In the genomic region with DNA sequence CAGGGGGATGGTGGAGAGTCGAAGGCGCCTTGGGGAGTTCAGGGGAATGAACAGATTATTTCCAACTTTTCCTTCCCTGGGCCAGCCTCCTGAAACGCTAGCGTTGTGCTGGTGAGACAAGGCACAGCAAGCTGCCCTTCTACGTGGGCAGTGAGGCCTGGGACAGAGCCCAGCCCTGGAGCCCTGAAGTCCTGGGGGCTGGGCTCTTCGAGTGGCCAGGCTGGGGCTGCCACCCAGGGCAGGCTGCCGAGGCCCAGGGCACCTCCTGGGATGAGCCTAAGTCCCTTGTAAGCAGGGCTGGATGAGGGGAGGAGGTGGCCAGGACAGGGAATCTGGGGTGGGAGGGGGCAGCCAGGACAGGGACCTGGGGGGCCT, we compare ENCODE assay signal across 8 cellular contexts. TPM values are rescaled to one million over a fixed set of nuclear protein-coding genes. Genes with fewer than 3 reads are reported as not detected.
DNase-seq lines count a peak whose midpoint lies in the region; ATAC-seq, FAIRE-seq and TF ChIP-seq lines count a peak whose summit lies in the region.

No MANE protein-coding gene starts in this region.

- ATAC-seq in HepG2 (peak; percentile 2), thoracic aorta (ENCODE audit: insufficient number of reproducible peaks, low FRiP score, low read depth) (no peak)

- H3K4me3 ChIP-seq in HepG2 (replicated peaks in 1 of 3; ENCODE audit: insufficient read depth in 1 of 3, low read depth in 2 of 3, low read length in 3 of 3) (peak overlapping the region; percentile 68 to 90 (median 87)), thoracic aorta (peak overlapping the region; percentile 78)

- H3K27me3 Mint-ChIP-seq in T-helper 1 cell treated with Interleukin-12 subunit alpha and Interleukin-12 subunit beta and Interleukin-4 antibody, amounts not matched to agents 30 μg/mL and 1 μg/mL, for 36 hours (ENCODE audit: low read depth): no peaks in the 10 kb centered on the region

- H3K9me3 Mint-ChIP-seq in T-helper 1 cell treated with Interleukin-12 subunit alpha and Interleukin-12 subunit beta and Interleukin-4 antibody, amounts not matched to agents 30 μg/mL and 1 μg/mL, for 36 hours: no peaks in the 10 kb centered on the region

- H4K20me1 ChIP-seq in HepG2 (ENCODE audit: insufficient read depth, low read length): no peaks in the 10 kb centered on the region

- TF ChIP-seq EP300 in HepG2 (IDR thresholded peaks at IDR 0.05; ENCODE audit: low read depth in 2 of 2, low read length in 2 of 2) (no peak), HepG2 (CRISPR knock-in tag; IDR thresholded peaks at IDR 0.05; ENCODE audit: borderline replicate concordance) (no peak)

- H3K36me3 ChIP-seq in HepG2 (replicated peaks in 1 of 2; ENCODE audit: control insufficient read depth in 1 of 2, insufficient read depth in 2 of 2, low read length in 2 of 2): no peaks in the 10 kb centered on the region
- H3K36me3 ChIP-seq in thoracic aorta: no peaks in the 10 kb centered on the region

- BruUV-seq in HepG2 (replicated peaks; lab: Mats Ljungman, UMichigan): no TSS peak

- in situ Hi-C loops in HepG2 (cut with HindIII; ENCODE audit: extremely low pct_ligation_motif_present, low pct_unique_long_range_greater_than_20kb): no loop called here

- FAIRE-seq in HepG2 (lab: Jason Lieb, UNC): no peak

- CTCF ChIA-PET in HepG2 (lab: Yijun Ruan, JAX; ENCODE audit: low intra/inter-chr PET ratio, low total read pairs): no interaction called here

- H3K27ac Mint-ChIP-seq in T-helper 1 cell treated with Interleukin-12 subunit alpha and Interleukin-12 subunit beta and Interleukin-4 antibody, amounts not matched to agents 30 μg/mL and 1 μg/mL, for 36 hours: peak overlapping the region; percentile 86

- peak overlapping the region; percentile 100 for H3K4me2 ChIP-seq in HepG2 (ENCODE audit: low read depth, low read length)

- TF ChIP-seq POLR2A in HepG2 (IDR thresholded peaks at IDR 0.05; ENCODE audit: insufficient read depth in 1 of 2, low read depth in 2 of 2, low read length in 2 of 2): no peak

- TF ChIP-seq CTCF in HepG2 (CRISPR knock-in tag; IDR thresholded peaks at IDR 0.05): no peak
- TF ChIP-seq CTCF in thoracic aorta (IDR thresholded peaks at IDR 0.05): no peak

- intact Hi-C loops in HepG2 (cut with micrococcal nuclease; ENCODE audit: unreplicated experiment): no loop called here

- peaks cover 5% of the 10 kb centered on the region for H3K79me2 ChIP-seq in HepG2 (ENCODE audit: insufficient read depth, low read length)

- H3K9ac ChIP-seq in HepG2 (ENCODE audit: insufficient read depth, low read depth, low read length): peak overlapping the region; percentile 86

- 0% methylated on average over 2 of the region's 7 CpGs for WGBS in HepG2 (ENCODE audit: low lambda C conversion rate)

- H3K4me1 ChIP-seq in HepG2 (ENCODE audit: insufficient read depth, low read length): peaks cover 50% of the 10 kb centered on the region
- peaks cover 11 to 26% of the 10 kb centered on the region in 2 donors for H3K4me1 ChIP-seq in thoracic aorta (ENCODE audit: control insufficient read depth in 1 of 2, low read depth in 2 of 2)

- H3K4me1 Mint-ChIP-seq in T-helper 1 cell treated with Interleukin-12 subunit alpha and Interleukin-12 subunit beta and Interleukin-4 antibody, amounts not matched to agents 30 μg/mL and 1 μg/mL, for 36 hours (ENCODE audit: low read depth): no peaks in the 10 kb centered on the region

- H3K27ac ChIP-seq in HepG2 (ENCODE audit: extremely low read length, insufficient read depth, low read length): peak overlapping the region; percentile 95
- H3K27ac ChIP-seq in thoracic aorta: peak overlapping the region; percentile 73 to 78

- no peaks in the 10 kb centered on the region for H3K27me3 ChIP-seq in HepG2 (ENCODE audit: control insufficient read depth in 1 of 2, insufficient read depth in 2 of 2, low read length in 2 of 2)
- H3K27me3 ChIP-seq in thoracic aorta (replicated peaks; ENCODE audit: insufficient read depth): no peaks in the 10 kb centered on the region

- no peak for TF ChIP-seq RAD21 in HepG2 (CRISPR knock-in tag; IDR thresholded peaks at IDR 0.05)

- no peak overlapping the region for H2AFZ ChIP-seq in HepG2 (ENCODE audit: low read length)

- POLR2A ChIA-PET in HepG2 (lab: Yijun Ruan, JAX): interaction anchor here (0.6 kb wide), 1 partner anchor 32 kb away, joined by 3 read pairs; no protein-coding TSS in a partner anchor

- H3K36me3 Mint-ChIP-seq in T-helper 1 cell treated with Interleukin-12 subunit alpha and Interleukin-12 subunit beta and Interleukin-4 antibody, amounts not matched to agents 30 μg/mL and 1 μg/mL, for 36 hours (ENCODE audit: low read depth): no peaks in the 10 kb centered on the region

- DNase-seq in T-helper 1 cell (no peak), astrocyte of the hippocampus (ENCODE audit: low read depth, low spot score) (peak; percentile 29), HepG2 (ENCODE audit: low spot score) (no peak), thoracic aorta (ENCODE audit: low spot score) (no peak), NCI-H446 (lab: John Stamatoyannopoulos, UW) (no peak), NCI-H1694 (lab: John Stamatoyannopoulos, UW) (no peak), NCI-H1417 treated with DMSO at 0.1 percent for 48 hours (lab: John Stamatoyannopoulos, UW) (no peak)

- H3K4me3 Mint-ChIP-seq in T-helper 1 cell treated with Interleukin-12 subunit alpha and Interleukin-12 subunit beta and Interleukin-4 antibody, amounts not matched to agents 30 μg/mL and 1 μg/mL, for 36 hours: peak overlapping the region; percentile 86

- H3K9me3 ChIP-seq in HepG2 (ENCODE audit: low read length) (no peaks in the 10 kb centered on the region), thoracic aorta (no peaks in the 10 kb centered on the region)

RNA-seq across cellular contexts. Expression of gene LCN12, which starts 1.4 kb away (rescaled TPM):
- total RNA-seq in HepG2 (2016; rRNA removed; fragmentation: Illumina TruSeq; extraction: Trizol) (1.2 and 3.4 TPM in 2 replicates), thoracic aorta (under 1 TPM in 1 of 2 donors, not detected in 1; 0.27 TPM)
- 0.97 TPM in 1 of 2 replicates, not detected in the other for total RNA-seq in HepG2 (2016; cell fraction: cytosol; rRNA removed; fragmentation: Illumina TruSeq; extraction: Trizol; ENCODE audit: low read depth)
- 0.89 and 3.4 TPM in 2 replicates for total RNA-seq in HepG2 (2016; cell fraction: insoluble cytoplasmic fraction; rRNA removed; fragmentation: Illumina TruSeq; extraction: Trizol)
- 1.1 and 1.4 TPM in 2 replicates for total RNA-seq in HepG2 (2016; cell fraction: membrane; rRNA removed; fragmentation: Illumina TruSeq; extraction: Trizol)
- total RNA-seq in HepG2 (2016; cell fraction: nucleus; rRNA removed; fragmentation: Illumina TruSeq; extraction: Trizol): 4.3 and 4.4 TPM in 2 replicates
- polyA plus RNA-seq in HepG2 (2011; rRNA removed): 6.9 and 7.5 TPM in 2 replicates
- 1.1 and 1.6 TPM in 2 replicates for polyA plus RNA-seq in HepG2 (2011; cell fraction: cytosol; rRNA removed)
- polyA plus RNA-seq in HepG2 (2011; cell fraction: nucleus; rRNA removed): 68.8 and 75.7 TPM in 2 replicates
- polyA plus RNA-seq in HepG2 (2012): 5.5 and 6.7 TPM in 2 replicates
- polyA plus RNA-seq in HepG2 (2016; cell fraction: cytosol; fragmentation: Illumina TruSeq; extraction: Trizol; ENCODE audit: low read depth): 0.62 and 0.70 TPM in 2 replicates
- polyA plus RNA-seq in HepG2 (2016; cell fraction: insoluble cytoplasmic fraction; fragmentation: Illumina TruSeq; extraction: Trizol; ENCODE audit: low read depth): 1.5 and 1.7 TPM in 2 replicates
- 1.4 and 1.7 TPM in 2 replicates for polyA plus RNA-seq in HepG2 (2016; cell fraction: membrane; fragmentation: Illumina TruSeq; extraction: Trizol; ENCODE audit: low read depth)
- 23.3 and 27.4 TPM in 2 replicates for polyA plus RNA-seq in HepG2 (2016; cell fraction: nucleus; fragmentation: Illumina TruSeq; extraction: Trizol; ENCODE audit: insufficient read depth, low read depth)
- polyA minus RNA-seq in HepG2 (2011; rRNA and poly(A)+ RNA removed; ENCODE audit: low replicate concordance): 3.2 and 7.0 TPM in 2 replicates
- polyA minus RNA-seq in HepG2 (2011; cell fraction: cytosol; rRNA and poly(A)+ RNA removed): 1.6 and 3.5 TPM in 2 replicates
- 5.3 and 7.7 TPM in 2 replicates for polyA minus RNA-seq in HepG2 (2011; cell fraction: nucleus; rRNA and poly(A)+ RNA removed)

RNA-seq across cellular contexts. Expression of gene C8G, which starts 5.6 kb away (rescaled TPM):
- 2.0 and 4.9 TPM in 2 replicates for total RNA-seq in HepG2 (2016; rRNA removed; fragmentation: Illumina TruSeq; extraction: Trizol)
- total RNA-seq in HepG2 (2016; cell fraction: cytosol; rRNA removed; fragmentation: Illumina TruSeq; extraction: Trizol; ENCODE audit: low read depth): 1.2 and 2.9 TPM in 2 replicates
- 1.4 and 4.7 TPM in 2 replicates for total RNA-seq in HepG2 (2016; cell fraction: insoluble cytoplasmic fraction; rRNA removed; fragmentation: Illumina TruSeq; extraction: Trizol)
- 2.1 and 3.5 TPM in 2 replicates for total RNA-seq in HepG2 (2016; cell fraction: membrane; rRNA removed; fragmentation: Illumina TruSeq; extraction: Trizol)
- total RNA-seq in HepG2 (2016; cell fraction: nucleus; rRNA removed; fragmentation: Illumina TruSeq; extraction: Trizol): 6.1 and 7.0 TPM in 2 replicates
- polyA plus RNA-seq in HepG2 (2011; rRNA removed): 12.8 and 18.3 TPM in 2 replicates
- 8.9 and 13.0 TPM in 2 replicates for polyA plus RNA-seq in HepG2 (2011; cell fraction: cytosol; rRNA removed)
- 94.5 and 107 TPM in 2 replicates for polyA plus RNA-seq in HepG2 (2011; cell fraction: nucleus; rRNA removed)
- 15.3 and 17.5 TPM in 2 replicates for polyA plus RNA-seq in HepG2 (2012)
- polyA plus RNA-seq in HepG2 (2016; cell fraction: cytosol; fragmentation: Illumina TruSeq; extraction: Trizol; ENCODE audit: low read depth): 2.1 and 2.6 TPM in 2 replicates
- polyA plus RNA-seq in HepG2 (2016; cell fraction: insoluble cytoplasmic fraction; fragmentation: Illumina TruSeq; extraction: Trizol; ENCODE audit: low read depth): 2.3 and 2.4 TPM in 2 replicates
- polyA plus RNA-seq in HepG2 (2016; cell fraction: membrane; fragmentation: Illumina TruSeq; extraction: Trizol; ENCODE audit: low read depth): 2.2 and 3.1 TPM in 2 replicates
- polyA plus RNA-seq in HepG2 (2016; cell fraction: nucleus; fragmentation: Illumina TruSeq; extraction: Trizol; ENCODE audit: insufficient read depth, low read depth): 10.1 and 13.4 TPM in 2 replicates
- polyA minus RNA-seq in HepG2 (2011; rRNA and poly(A)+ RNA removed; ENCODE audit: low replicate concordance): 0.70 and 11.9 TPM in 2 replicates
- polyA minus RNA-seq in HepG2 (2011; cell fraction: cytosol; rRNA and poly(A)+ RNA removed): 3.6 and 6.2 TPM in 2 replicates
- 7.0 and 7.2 TPM in 2 replicates for polyA minus RNA-seq in HepG2 (2011; cell fraction: nucleus; rRNA and poly(A)+ RNA removed)
- total RNA-seq in thoracic aorta: not detected

RNA-seq across cellular contexts. Expression of gene FBXW5, which starts 6.1 kb away (rescaled TPM):
- total RNA-seq in HepG2 (2016; rRNA removed; fragmentation: Illumina TruSeq; extraction: Trizol) (47.4 and 60.4 TPM in 2 replicates), thoracic aorta (100 to 1,000 TPM; 176 to 383 TPM)
- 101 and 115 TPM in 2 replicates for total RNA-seq in HepG2 (2016; cell fraction: cytosol; rRNA removed; fragmentation: Illumina TruSeq; extraction: Trizol; ENCODE audit: low read depth)
- total RNA-seq in HepG2 (2016; cell fraction: insoluble cytoplasmic fraction; rRNA removed; fragmentation: Illumina TruSeq; extraction: Trizol): 43.2 and 63.0 TPM in 2 replicates
- 157 and 168 TPM in 2 replicates for total RNA-seq in HepG2 (2016; cell fraction: membrane; rRNA removed; fragmentation: Illumina TruSeq; extraction: Trizol)
- total RNA-seq in HepG2 (2016; cell fraction: nucleus; rRNA removed; fragmentation: Illumina TruSeq; extraction: Trizol): 38.4 and 45.7 TPM in 2 replicates
- polyA plus RNA-seq in HepG2 (2011; rRNA removed): 52.0 and 76.2 TPM in 2 replicates
- 70.1 and 111 TPM in 2 replicates for polyA plus RNA-seq in HepG2 (2011; cell fraction: cytosol; rRNA removed)
- polyA plus RNA-seq in HepG2 (2011; cell fraction: nucleus; rRNA removed): 318 and 399 TPM in 2 replicates
- polyA plus RNA-seq in HepG2 (2012): 33.4 and 43.8 TPM in 2 replicates
- 106 and 116 TPM in 2 replicates for polyA plus RNA-seq in HepG2 (2016; cell fraction: cytosol; fragmentation: Illumina TruSeq; extraction: Trizol; ENCODE audit: low read depth)
- 41.2 and 50.1 TPM in 2 replicates for polyA plus RNA-seq in HepG2 (2016; cell fraction: insoluble cytoplasmic fraction; fragmentation: Illumina TruSeq; extraction: Trizol; ENCODE audit: low read depth)
- polyA plus RNA-seq in HepG2 (2016; cell fraction: membrane; fragmentation: Illumina TruSeq; extraction: Trizol; ENCODE audit: low read depth): 127 and 134 TPM in 2 replicates
- 94.3 and 97.4 TPM in 2 replicates for polyA plus RNA-seq in HepG2 (2016; cell fraction: nucleus; fragmentation: Illumina TruSeq; extraction: Trizol; ENCODE audit: insufficient read depth, low read depth)
- 183 and 195 TPM in 2 replicates for polyA minus RNA-seq in HepG2 (2011; rRNA and poly(A)+ RNA removed; ENCODE audit: low replicate concordance)
- 55.6 and 63.5 TPM in 2 replicates for polyA minus RNA-seq in HepG2 (2011; cell fraction: cytosol; rRNA and poly(A)+ RNA removed)
- polyA minus RNA-seq in HepG2 (2011; cell fraction: nucleus; rRNA and poly(A)+ RNA removed): 34.1 and 36.8 TPM in 2 replicates

RNA-seq across cellular contexts. Expression of gene PTGDS, which starts 26.7 kb away (rescaled TPM):
- total RNA-seq in HepG2 (2016; rRNA removed; fragmentation: Illumina TruSeq; extraction: Trizol) (0.33 TPM in 1 of 2 replicates, not detected in the other), thoracic aorta (10 to 100 TPM; 66.1 to 89.5 TPM)
- total RNA-seq in HepG2 (2016; cell fraction: cytosol; rRNA removed; fragmentation: Illumina TruSeq; extraction: Trizol; ENCODE audit: low read depth): not detected in 2 replicates
- not detected in 2 replicates for total RNA-seq in HepG2 (2016; cell fraction: insoluble cytoplasmic fraction; rRNA removed; fragmentation: Illumina TruSeq; extraction: Trizol)
- total RNA-seq in HepG2 (2016; cell fraction: membrane; rRNA removed; fragmentation: Illumina TruSeq; extraction: Trizol): not detected in 2 replicates
- not detected in 2 replicates for total RNA-seq in HepG2 (2016; cell fraction: nucleus; rRNA removed; fragmentation: Illumina TruSeq; extraction: Trizol)
- polyA plus RNA-seq in HepG2 (2011; rRNA removed): 0.31 and 0.50 TPM in 2 replicates
- 0.12 and 0.13 TPM in 2 replicates for polyA plus RNA-seq in HepG2 (2011; cell fraction: cytosol; rRNA removed)
- 0.90 and 1.8 TPM in 2 replicates for polyA plus RNA-seq in HepG2 (2011; cell fraction: nucleus; rRNA removed)
- polyA plus RNA-seq in HepG2 (2012): not detected in 2 replicates
- polyA plus RNA-seq in HepG2 (2016; cell fraction: cytosol; fragmentation: Illumina TruSeq; extraction: Trizol; ENCODE audit: low read depth): not detected in 2 replicates
- polyA plus RNA-seq in HepG2 (2016; cell fraction: insoluble cytoplasmic fraction; fragmentation: Illumina TruSeq; extraction: Trizol; ENCODE audit: low read depth): not detected in 2 replicates
- not detected in 2 replicates for polyA plus RNA-seq in HepG2 (2016; cell fraction: membrane; fragmentation: Illumina TruSeq; extraction: Trizol; ENCODE audit: low read depth)
- polyA plus RNA-seq in HepG2 (2016; cell fraction: nucleus; fragmentation: Illumina TruSeq; extraction: Trizol; ENCODE audit: insufficient read depth, low read depth): not detected in 2 replicates
- polyA minus RNA-seq in HepG2 (2011; rRNA and poly(A)+ RNA removed; ENCODE audit: low replicate concordance): 4.6 TPM in 1 of 2 replicates, not detected in the other
- polyA minus RNA-seq in HepG2 (2011; cell fraction: cytosol; rRNA and poly(A)+ RNA removed): not detected in 2 replicates
- not detected in 2 replicates for polyA minus RNA-seq in HepG2 (2011; cell fraction: nucleus; rRNA and poly(A)+ RNA removed)

RNA-seq across cellular contexts. Expression of gene LCNL1, which starts 32.1 kb away (rescaled TPM):
- total RNA-seq in HepG2 (2016; rRNA removed; fragmentation: Illumina TruSeq; extraction: Trizol) (not detected in 2 replicates), thoracic aorta (not detected)
- total RNA-seq in HepG2 (2016; cell fraction: cytosol; rRNA removed; fragmentation: Illumina TruSeq; extraction: Trizol; ENCODE audit: low read depth): not detected in 2 replicates
- total RNA-seq in HepG2 (2016; cell fraction: insoluble cytoplasmic fraction; rRNA removed; fragmentation: Illumina TruSeq; extraction: Trizol): not detected in 2 replicates
- total RNA-seq in HepG2 (2016; cell fraction: membrane; rRNA removed; fragmentation: Illumina TruSeq; extraction: Trizol): not detected in 2 replicates
- not detected in 2 replicates for total RNA-seq in HepG2 (2016; cell fraction: nucleus; rRNA removed; fragmentation: Illumina TruSeq; extraction: Trizol)
- polyA plus RNA-seq in HepG2 (2011; rRNA removed): not detected in 2 replicates
- polyA plus RNA-seq in HepG2 (2011; cell fraction: cytosol; rRNA removed): not detected in 2 replicates
- polyA plus RNA-seq in HepG2 (2011; cell fraction: nucleus; rRNA removed): 0.40 and 0.43 TPM in 2 replicates
- not detected in 2 replicates for polyA plus RNA-seq in HepG2 (2012)
- not detected in 2 replicates for polyA plus RNA-seq in HepG2 (2016; cell fraction: cytosol; fragmentation: Illumina TruSeq; extraction: Trizol; ENCODE audit: low read depth)
- polyA plus RNA-seq in HepG2 (2016; cell fraction: insoluble cytoplasmic fraction; fragmentation: Illumina TruSeq; extraction: Trizol; ENCODE audit: low read depth): not detected in 2 replicates
- not detected in 2 replicates for polyA plus RNA-seq in HepG2 (2016; cell fraction: membrane; fragmentation: Illumina TruSeq; extraction: Trizol; ENCODE audit: low read depth)
- not detected in 2 replicates for polyA plus RNA-seq in HepG2 (2016; cell fraction: nucleus; fragmentation: Illumina TruSeq; extraction: Trizol; ENCODE audit: insufficient read depth, low read depth)
- polyA minus RNA-seq in HepG2 (2011; rRNA and poly(A)+ RNA removed; ENCODE audit: low replicate concordance): 3.1 TPM in 1 of 2 replicates, not detected in the other
- polyA minus RNA-seq in HepG2 (2011; cell fraction: cytosol; rRNA and poly(A)+ RNA removed): not detected in 2 replicates
- 0.13 and 0.25 TPM in 2 replicates for polyA minus RNA-seq in HepG2 (2011; cell fraction: nucleus; rRNA and poly(A)+ RNA removed)
